In the genomic region with DNA sequence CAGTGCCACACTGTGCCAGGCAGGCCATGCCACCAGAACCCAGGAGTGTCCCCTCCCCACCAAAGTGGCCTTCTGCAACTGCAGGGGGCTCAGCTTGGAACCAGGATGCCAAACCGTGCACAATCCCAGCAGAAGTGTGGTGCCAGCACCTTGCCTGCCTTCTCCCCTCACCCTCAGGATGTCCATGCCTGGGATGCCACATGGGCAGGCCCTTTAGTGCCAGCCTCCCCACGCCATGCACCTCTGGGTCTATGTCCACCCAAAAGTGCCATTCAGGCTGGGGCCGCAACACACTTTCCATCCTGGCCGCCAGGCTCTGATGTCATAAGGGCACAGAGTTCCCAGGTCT, we compare ENCODE assay signal across 9 cellular contexts. TPM values are rescaled to one million over a fixed set of nuclear protein-coding genes. Genes with fewer than 3 reads are reported as not detected.
DNase-seq lines count a peak whose midpoint lies in the region; ATAC-seq and TF ChIP-seq lines count a peak whose summit lies in the region.
"Had no signal": no experiment of that assay in that cellular context is flagged by ENCODE, and none has a peak within 500 bp of the region (broad histone marks: within the 10 kb centered on the region; RNA-seq: fewer than 3 reads in every experiment).

No MANE protein-coding gene starts in this region.

- H3K27me3 ChIP-seq in Peyer's patch (no peaks in the 10 kb centered on the region), mucosa of stomach (ENCODE audit: control insufficient read depth, insufficient read depth, low read length) (no peaks in the 10 kb centered on the region), thoracic aorta (replicated peaks; ENCODE audit: insufficient read depth) (no peaks in the 10 kb centered on the region)

- peak overlapping the region; percentile 19 for H3K9ac ChIP-seq in mucosa of stomach (ENCODE audit: low read length)

- TF ChIP-seq POLR2A in Peyer's patch (IDR thresholded peaks at IDR 0.05), result no peak

- no peak overlapping the region for H3K4me3 ChIP-seq in Peyer's patch
- no peak overlapping the region for H3K4me3 ChIP-seq in mucosa of stomach (ENCODE audit: low read length)
- H3K4me3 ChIP-seq in thoracic aorta, result peak overlapping the region; percentile 41
- no peak overlapping the region for H3K4me3 ChIP-seq in mucosa of descending colon

- peak overlapping the region; percentile 31 to 93 (median 89) for H3K27ac ChIP-seq in Peyer's patch
- peak overlapping the region; percentile 20 for H3K27ac ChIP-seq in cingulate gyrus (ENCODE audit: low read depth, low read length)
- peak overlapping the region; percentile 96 to 99 for H3K27ac ChIP-seq in thoracic aorta

- H3K4me3 Mint-ChIP-seq in naive thymus-derived CD8-positive, alpha-beta T cell, result no peak overlapping the region
- H3K4me3 Mint-ChIP-seq in activated T-helper 1 cell treated with anti-CD3 and anti-CD28 coated beads, Interleukin-12 subunit alpha, Interleukin-12 subunit beta, Interleukin-2, Interleukin-4 antibody, amounts not matched to agents 30 ng/mL and 10 ng/mL and 1 ng/mL, durations not matched to agents 14 hours and 24 hours and 36 hours, result no peak overlapping the region
- H3K4me3 Mint-ChIP-seq: memory B cell had no signal

- H3K4me1 ChIP-seq in Peyer's patch, result peaks cover 13 to 62% (median 22%) of the 10 kb centered on the region in 4 donors
- peaks cover 68% of the 10 kb centered on the region for H3K4me1 ChIP-seq in mucosa of stomach (ENCODE audit: control insufficient read depth, insufficient read depth, low read length)
- H3K4me1 ChIP-seq in thoracic aorta (ENCODE audit: control insufficient read depth in 1 of 2, low read depth in 2 of 2), result peaks cover 23 to 31% of the 10 kb centered on the region in 2 donors
- peaks cover 40% of the 10 kb centered on the region for H3K4me1 ChIP-seq in mucosa of descending colon (ENCODE audit: low read depth)

- H3K36me3 ChIP-seq in Peyer's patch (no peaks in the 10 kb centered on the region), mucosa of stomach (ENCODE audit: control insufficient read depth, insufficient read depth, low read length) (no peaks in the 10 kb centered on the region), thoracic aorta (no peaks in the 10 kb centered on the region), mucosa of descending colon (ENCODE audit: low read depth) (no peaks in the 10 kb centered on the region)

- H3K36me3 Mint-ChIP-seq in naive thymus-derived CD8-positive, alpha-beta T cell, result peaks cover 0 to 4% (median 0%) of the 10 kb centered on the region in 3 donors
- peaks cover 5% of the 10 kb centered on the region for H3K36me3 Mint-ChIP-seq in activated T-helper 1 cell treated with anti-CD3 and anti-CD28 coated beads, Interleukin-12 subunit alpha, Interleukin-12 subunit beta, Interleukin-2, Interleukin-4 antibody, amounts not matched to agents 30 ng/mL and 10 ng/mL and 1 ng/mL, durations not matched to agents 14 hours and 24 hours and 36 hours (ENCODE audit: low read depth)

- H3K4me1 Mint-ChIP-seq in naive thymus-derived CD8-positive, alpha-beta T cell, result peaks cover 25 to 49% (median 37%) of the 10 kb centered on the region in 4 donors
- H3K4me1 Mint-ChIP-seq in activated T-helper 1 cell treated with anti-CD3 and anti-CD28 coated beads, Interleukin-12 subunit alpha, Interleukin-12 subunit beta, Interleukin-2, Interleukin-4 antibody, amounts not matched to agents 30 ng/mL and 10 ng/mL and 1 ng/mL, durations not matched to agents 14 hours and 24 hours and 36 hours (ENCODE audit: low read depth), result peaks cover 29% of the 10 kb centered on the region

- H3K27ac Mint-ChIP-seq in naive thymus-derived CD8-positive, alpha-beta T cell, result peak overlapping the region in 2 of 10 donors; percentile 43 to 91
- no peak overlapping the region for H3K27ac Mint-ChIP-seq in activated T-helper 1 cell treated with anti-CD3 and anti-CD28 coated beads, Interleukin-12 subunit alpha, Interleukin-12 subunit beta, Interleukin-2, Interleukin-4 antibody, amounts not matched to agents 30 ng/mL and 10 ng/mL and 1 ng/mL, durations not matched to agents 14 hours and 24 hours and 36 hours
- H3K27ac Mint-ChIP-seq: memory B cell had no signal

- H3K9me3 ChIP-seq in Peyer's patch, result peaks cover 0 to 4% (median 2%) of the 10 kb centered on the region in 4 donors
- no peaks in the 10 kb centered on the region for H3K9me3 ChIP-seq in mucosa of stomach (ENCODE audit: control insufficient read depth, low read length)
- H3K9me3 ChIP-seq in thoracic aorta, result no peaks in the 10 kb centered on the region
- H3K9me3 ChIP-seq in mucosa of descending colon, result peaks cover 8% of the 10 kb centered on the region

- DNase-seq in Peyer's patch (no peak), thoracic aorta (ENCODE audit: low spot score) (no peak), mucosa of descending colon (no peak)
- DNase-seq in naive thymus-derived CD8-positive, alpha-beta T cell, result no peak
- DNase-seq in activated T-helper 1 cell treated with anti-CD3 and anti-CD28 coated beads, Interleukin-12 subunit alpha, Interleukin-12 subunit beta, Interleukin-2, Interleukin-4 antibody, amounts not matched to agents 30 ng/mL and 10 ng/mL and 1 ng/mL, durations not matched to agents 14 hours and 24 hours and 36 hours (ENCODE audit: low spot score), result no peak
- no peak for DNase-seq in activated T-cell treated with anti-CD3 and anti-CD28 coated beads, Interleukin-2, amount 50 U/mL, for 48 hours

- no peak for ATAC-seq in thoracic aorta (ENCODE audit: insufficient number of reproducible peaks, low FRiP score, low read depth)
- ATAC-seq in naive thymus-derived CD8-positive, alpha-beta T cell, result no peak
- ATAC-seq in mucosa of descending colon, result no peak

- intact Hi-C loops in activated T-helper 1 cell treated with anti-CD3 and anti-CD28 coated beads, Interleukin-12 subunit alpha, Interleukin-12 subunit beta, Interleukin-2, Interleukin-4 antibody, amounts not matched to agents 30 ng/mL and 10 ng/mL and 1 ng/mL, durations not matched to agents 14 hours and 24 hours and 36 hours (cut with micrococcal nuclease), result no loop called here
- intact Hi-C loops in mucosa of descending colon (cut with DNase I, micrococcal nuclease), result no loop called here

- peaks cover 0 to 2% (median 0%) of the 10 kb centered on the region in 5 donors for H3K27me3 Mint-ChIP-seq in naive thymus-derived CD8-positive, alpha-beta T cell
- no peaks in the 10 kb centered on the region for H3K27me3 Mint-ChIP-seq in activated T-helper 1 cell treated with anti-CD3 and anti-CD28 coated beads, Interleukin-12 subunit alpha, Interleukin-12 subunit beta, Interleukin-2, Interleukin-4 antibody, amounts not matched to agents 30 ng/mL and 10 ng/mL and 1 ng/mL, durations not matched to agents 14 hours and 24 hours and 36 hours (ENCODE audit: insufficient read depth)

- H3K9me3 Mint-ChIP-seq in naive thymus-derived CD8-positive, alpha-beta T cell, result peaks cover 0 to 6% (median 3%) of the 10 kb centered on the region in 9 donors
- H3K9me3 Mint-ChIP-seq in activated T-helper 1 cell treated with anti-CD3 and anti-CD28 coated beads, Interleukin-12 subunit alpha, Interleukin-12 subunit beta, Interleukin-2, Interleukin-4 antibody, amounts not matched to agents 30 ng/mL and 10 ng/mL and 1 ng/mL, durations not matched to agents 14 hours and 24 hours and 36 hours, result peaks cover 9% of the 10 kb centered on the region

- no peak for TF ChIP-seq CTCF in Peyer's patch (IDR thresholded peaks at IDR 0.05)
- no peak for TF ChIP-seq CTCF in thoracic aorta (IDR thresholded peaks at IDR 0.05)
- no peak for TF ChIP-seq CTCF in mucosa of descending colon (IDR thresholded peaks at IDR 0.05)

- POLR2A ChIA-PET in naive thymus-derived CD8-positive, alpha-beta T cell (lab: Charles Lee), result interaction anchor here (1.0 to 1.6 kb wide), 3 partner anchors 8 to 20 kb away, joined by 4 to 6 read pairs (median 5); a partner anchor contains a TSS

RNA-seq across cellular contexts. Expression of a gene that starts 8.7 kb away (rescaled TPM):
- total RNA-seq in Peyer's patch, result 10 to 100 TPM; 42.6 to 70.4 (median 55.1) TPM
- 10 to 100 TPM; 28.9 to 31.3 TPM for total RNA-seq in thoracic aorta
- 10 to 100 TPM; 51.2 to 57.2 TPM for total RNA-seq in naive thymus-derived CD8-positive, alpha-beta T cell
- 10 to 100 TPM; 23.0 to 24.6 (median 23.3) TPM for polyA plus RNA-seq in naive thymus-derived CD8-positive, alpha-beta T cell
- total RNA-seq in activated T-helper 1 cell treated with anti-CD3 and anti-CD28 coated beads, Interleukin-12 subunit alpha, Interleukin-12 subunit beta, Interleukin-2, Interleukin-4 antibody, amounts not matched to agents 30 ng/mL and 10 ng/mL and 1 ng/mL, durations not matched to agents 14 hours and 24 hours and 36 hours, result 42.4 and 48.1 TPM in 2 replicates
- total RNA-seq in mucosa of descending colon, result 10 to 100 TPM; 35.6 to 51.9 (median 41.8) TPM

RNA-seq across cellular contexts. Expression of a gene that starts 15.7 kb away (rescaled TPM):
- total RNA-seq in Peyer's patch, result 100 to 1,000 TPM in 1 of 4 donors, 10 to 100 TPM in 3; 89.1 to 131 (median 94.7) TPM
- 10 to 100 TPM; 65.5 to 72.8 TPM for total RNA-seq in thoracic aorta
- total RNA-seq in naive thymus-derived CD8-positive, alpha-beta T cell, result 100 to 1,000 TPM; 175 to 185 TPM
- polyA plus RNA-seq in naive thymus-derived CD8-positive, alpha-beta T cell, result 10 to 100 TPM; 39.4 to 61.2 (median 41.6) TPM
- 69.6 and 76.5 TPM in 2 replicates for total RNA-seq in activated T-helper 1 cell treated with anti-CD3 and anti-CD28 coated beads, Interleukin-12 subunit alpha, Interleukin-12 subunit beta, Interleukin-2, Interleukin-4 antibody, amounts not matched to agents 30 ng/mL and 10 ng/mL and 1 ng/mL, durations not matched to agents 14 hours and 24 hours and 36 hours
- 10 to 100 TPM; 40.3 to 51.7 (median 50.0) TPM for total RNA-seq in mucosa of descending colon

Comparison
In these comparisons a context has a peak if more than half of its experiments do, and no peak if none do; other contexts are left out.
1. H3K27ac ChIP-seq: peak in every context shown above with its lines; median percentile 98 in thoracic aorta; 89 in Peyer's patch; 20 in cingulate gyrus.